9 cellular contexts compared by ENCODE assay signal in the genomic region with DNA sequence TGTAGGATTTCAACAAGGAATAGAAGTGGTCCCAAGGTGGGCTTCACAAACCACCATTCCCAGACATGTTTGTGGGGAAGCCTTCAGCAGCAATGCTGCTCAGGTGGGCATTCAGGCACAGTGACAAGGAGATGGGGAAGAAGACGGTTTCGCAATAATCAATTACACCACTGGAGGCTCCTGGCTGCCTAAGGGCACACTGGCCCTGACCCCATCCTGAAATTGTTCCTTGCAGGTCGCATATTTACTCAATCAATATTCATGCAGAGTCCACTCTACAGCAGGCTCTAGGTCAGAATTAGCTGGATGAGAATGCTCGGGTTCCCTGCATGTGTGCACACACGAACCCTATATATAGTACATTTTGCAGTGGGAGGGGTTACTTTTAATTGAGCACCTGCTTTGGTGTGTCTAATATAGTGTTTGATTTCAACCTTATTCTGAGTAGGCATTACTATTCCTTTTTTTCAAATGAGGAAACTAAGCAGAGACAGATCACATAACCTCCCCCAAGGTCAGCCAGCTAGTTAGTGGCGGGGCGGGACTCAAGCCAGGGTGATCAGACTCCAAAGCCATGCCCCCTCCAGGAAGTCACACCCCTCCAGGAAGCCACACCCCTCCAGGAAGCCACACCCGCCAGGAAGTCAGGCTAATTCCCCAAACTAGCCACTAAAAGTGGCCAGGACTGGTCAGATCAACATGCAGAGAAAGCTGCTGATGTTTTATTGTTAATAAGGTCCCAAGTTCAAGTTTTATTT.
DNase-seq lines count a peak whose midpoint lies in the region; ATAC-seq and TF ChIP-seq lines count a peak whose summit lies in the region.
"Had no signal": no experiment of that assay in that cellular context is flagged by ENCODE, and none has a peak within 500 bp of the region (broad histone marks: within the 10 kb centered on the region; RNA-seq: fewer than 3 reads in every experiment).

No MANE protein-coding gene starts in this region.

- BruUV-seq in Calu3 (replicated peaks; lab: Mats Ljungman, UMichigan) = no TSS peak

- no peak overlapping the region for H3K4me3 Mint-ChIP-seq in Calu3 (ENCODE audit: low read depth, unreplicated experiment)
- H3K4me3 Mint-ChIP-seq in T-helper 17 cell = no peak overlapping the region
- no peak overlapping the region for H3K4me3 Mint-ChIP-seq in progenitor cell of endocrine pancreas (ENCODE audit: low read depth)

- H3K9me3 Mint-ChIP-seq in Calu3 (ENCODE audit: low read depth, unreplicated experiment) = no peaks in the 10 kb centered on the region
- no peaks in the 10 kb centered on the region for H3K9me3 Mint-ChIP-seq in progenitor cell of endocrine pancreas (ENCODE audit: low read depth)

- H3K36me3 Mint-ChIP-seq in Calu3 (ENCODE audit: insufficient read depth, unreplicated experiment) (no peaks in the 10 kb centered on the region), T-helper 17 cell (ENCODE audit: low read depth) (peaks cover 6% of the 10 kb centered on the region), progenitor cell of endocrine pancreas (ENCODE audit: insufficient read depth) (peaks cover 3% of the 10 kb centered on the region)

- CTCF ChIA-PET in Calu3 (lab: Charles Lee) = no interaction called here

- TF ChIP-seq CTCF in Calu3 (IDR thresholded peaks at IDR 0.05; ENCODE audit: unreplicated experiment) (no peak), fibroblast of mammary gland (conservative IDR thresholded peaks at IDR 0.05; ENCODE audit: control insufficient read depth, insufficient read depth, low read depth, low read length) (no peak), progenitor cell of endocrine pancreas (IDR thresholded peaks at IDR 0.05; ENCODE audit: unreplicated experiment) (peak; percentile 23)

- H3K4me1 Mint-ChIP-seq in Calu3 (ENCODE audit: low read depth, unreplicated experiment) = peaks cover 25% of the 10 kb centered on the region
- peaks cover 16% of the 10 kb centered on the region for H3K4me1 Mint-ChIP-seq in T-helper 17 cell
- peaks cover 34% of the 10 kb centered on the region for H3K4me1 Mint-ChIP-seq in progenitor cell of endocrine pancreas (ENCODE audit: low read depth)

- ATAC-seq in T-helper 17 cell (peak; percentile 52), HG02571 (IDR thresholded peaks at IDR 0.05; ENCODE audit: unreplicated experiment) (no peak), GM21786 (IDR thresholded peaks at IDR 0.05; ENCODE audit: unreplicated experiment) (no peak), GM19023 (IDR thresholded peaks at IDR 0.05; ENCODE audit: unreplicated experiment) (no peak)

- H3K27me3 Mint-ChIP-seq in Calu3 (ENCODE audit: unreplicated experiment) = no peaks in the 10 kb centered on the region
- no peaks in the 10 kb centered on the region for H3K27me3 Mint-ChIP-seq in T-helper 17 cell
- no peaks in the 10 kb centered on the region for H3K27me3 Mint-ChIP-seq in progenitor cell of endocrine pancreas

- intact Hi-C loops in Calu3 (cut with micrococcal nuclease; ENCODE audit: unreplicated experiment) = loop anchor here (5.0 kb wide), 1 partner anchor 47 kb away; no protein-coding TSS in a partner anchor

- no peak overlapping the region for H3K4me3 ChIP-seq in fibroblast of mammary gland (ENCODE audit: control insufficient read depth, low read depth, low read length)
- H3K4me3 ChIP-seq: thoracic aorta had no signal

- H3K9me3 ChIP-seq in T-helper 17 cell (ENCODE audit: control insufficient read depth, low read length, poor library complexity, severe bottlenecking) = no peaks in the 10 kb centered on the region
- H3K9me3 ChIP-seq: thoracic aorta had no signal

- DNase-seq in Calu3 (peak; percentile 84), HT1080 (ENCODE audit: low read depth) (peak; percentile 90), T-helper 17 cell (no peak), fibroblast of mammary gland (ENCODE audit: low read depth) (peak; percentile 45), progenitor cell of endocrine pancreas (ENCODE audit: low spot score, unreplicated experiment) (no peak)

- H3K27ac Mint-ChIP-seq in Calu3 (ENCODE audit: unreplicated experiment) = no peak overlapping the region
- H3K27ac Mint-ChIP-seq in T-helper 17 cell = no peak overlapping the region
- H3K27ac Mint-ChIP-seq in progenitor cell of endocrine pancreas = no peak overlapping the region

Comparison
In these comparisons a context has a peak if more than half of its experiments do, and no peak if none do; other contexts are left out.
1. DNase-seq: peak in Calu3 (single experiment), HT1080 (single experiment) and fibroblast of mammary gland (single experiment); none in T-helper 17 cell (0 of 3) and progenitor cell of endocrine pancreas (single experiment).